ENCODE assay signal across 17 cellular contexts in the genomic region with DNA sequence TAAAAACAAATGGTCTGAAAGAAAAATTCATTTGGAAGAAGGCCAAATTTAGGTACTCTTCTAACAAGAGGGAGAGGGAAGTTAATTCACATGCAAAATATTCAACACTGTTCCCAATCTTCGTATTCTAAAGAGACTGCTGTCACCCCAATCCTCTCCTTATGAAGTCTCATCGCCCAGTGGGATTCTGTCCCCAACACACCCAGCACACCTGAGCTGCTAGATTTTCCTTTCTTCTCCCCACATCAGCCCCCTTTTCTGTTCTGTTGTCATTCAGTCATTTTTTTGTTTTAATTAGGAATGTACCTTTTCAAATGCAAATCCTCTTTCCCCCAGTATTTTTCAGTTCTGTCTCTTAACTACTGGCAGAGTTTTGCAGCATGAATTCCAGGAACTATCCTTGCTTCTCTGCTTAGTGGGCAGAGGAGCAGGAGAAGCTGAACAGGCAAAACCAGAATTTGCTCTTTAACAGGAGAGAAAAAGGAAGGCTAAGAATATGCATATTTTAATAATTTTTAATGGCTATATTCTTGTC.
"Had no signal": no experiment of that assay in that cellular context is flagged by ENCODE, and none has a peak within 500 bp of the region (broad histone marks: within the 10 kb centered on the region; RNA-seq: fewer than 3 reads in every experiment).

No MANE protein-coding gene starts in this region.

- DNase-seq: cortex of kidney; effector memory CD4-positive, alpha-beta T cell; esophagus squamous epithelium; foreskin keratinocyte; kidney glomerular epithelial cell; naive thymus-derived CD4-positive, alpha-beta T cell; nephron progenitor cell; posterior cingulate gyrus; stimulated activated CD4-positive, alpha-beta T cell treated with anti-CD3 and anti-CD28 coated beads, Interleukin-2, amount 100 ng/mL, for 24 hours; stimulated activated CD4-positive, alpha-beta T cell treated with anti-CD3 and anti-CD28 coated beads, Interleukin-4, amount 100 ng/mL, for 4 hours; stimulated activated naive B cell treated with anti-CD40 and anti-IgM and Interleukin-4, amounts not matched to agents 10 μg/mL and 1 μg/mL and 100 μg/mL, for 72 hours; stimulated activated naive CD8-positive, alpha-beta T cell treated with anti-CD3 and anti-CD28 coated beads, Interleukin-15, amount 100 ng/mL, for 72 hours; transverse colon had no signal

- H3K4me3 ChIP-seq: esophagus squamous epithelium, thoracic aorta, transverse colon had no signal

- ATAC-seq: foreskin keratinocyte; naive thymus-derived CD4-positive, alpha-beta T cell; sciatic nerve; stimulated activated naive B cell treated with anti-CD40 and anti-IgM and Interleukin-4, amounts not matched to agents 10 μg/mL and 1 μg/mL and 100 μg/mL, for 72 hours; stimulated activated naive CD8-positive, alpha-beta T cell treated with anti-CD3 and anti-CD28 coated beads, Interleukin-15, amount 100 ng/mL, for 72 hours had no signal

- H3K9me3 ChIP-seq: esophagus squamous epithelium, neutrophil, thoracic aorta, transverse colon had no signal

- H3K36me3 ChIP-seq: esophagus squamous epithelium, neutrophil, thoracic aorta, transverse colon had no signal

- H3K27ac ChIP-seq: epithelial cell of prostate, esophagus squamous epithelium, foreskin keratinocyte, neutrophil, thoracic aorta, transverse colon had no signal

- H3K27me3 ChIP-seq: esophagus squamous epithelium, foreskin keratinocyte, neutrophil, transverse colon had no signal
